8 cellular contexts compared by ENCODE assay signal in genomic region chr10:14185501-14186045, GRCh38.
A peak's percentile ranks its signal among the peaks of the same experiment; 100 is the strongest.
DNase-seq lines count a peak whose midpoint lies in the region; ATAC-seq lines count a peak whose summit lies in the region.

No MANE protein-coding gene starts in this region.

- DNase-seq in GF-D8 (lab: John Stamatoyannopoulos, UW) (peak; percentile 19), ecto neural progenitor cell (ENCODE audit: low spot score) (peak; percentile 75), renal cortical epithelial cell (ENCODE audit: low read depth) (peak; percentile 57), putamen (ENCODE audit: low spot score) (no peak), NCI-H2029 treated with DMSO at 0.1 percent for 48 hours (lab: John Stamatoyannopoulos, UW) (no peak)

- H3K9me3 ChIP-seq in HUES48 (ENCODE audit: control insufficient read depth, insufficient read depth, low read length), result no peaks in the 10 kb centered on the region

- H3K27ac ChIP-seq in HUES48 (ENCODE audit: low read depth, low read length), result peak overlapping the region; percentile 93

- H3K4me1 Mint-ChIP-seq in T-helper 1 cell treated with Interleukin-12 subunit alpha and Interleukin-12 subunit beta and Interleukin-4 antibody, amounts not matched to agents 30 μg/mL and 1 μg/mL, for 36 hours (ENCODE audit: low read depth), result peaks cover 20% of the 10 kb centered on the region

- H3K4me3 Mint-ChIP-seq in T-helper 1 cell treated with Interleukin-12 subunit alpha and Interleukin-12 subunit beta and Interleukin-4 antibody, amounts not matched to agents 30 μg/mL and 1 μg/mL, for 36 hours, result peak overlapping the region; percentile 59

- H3K9me3 Mint-ChIP-seq in T-helper 1 cell treated with Interleukin-12 subunit alpha and Interleukin-12 subunit beta and Interleukin-4 antibody, amounts not matched to agents 30 μg/mL and 1 μg/mL, for 36 hours, result no peaks in the 10 kb centered on the region

- H3K4me1 ChIP-seq in HUES48 (ENCODE audit: control insufficient read depth, insufficient read depth, low read length), result peaks cover 9% of the 10 kb centered on the region

- H3K36me3 Mint-ChIP-seq in T-helper 1 cell treated with Interleukin-12 subunit alpha and Interleukin-12 subunit beta and Interleukin-4 antibody, amounts not matched to agents 30 μg/mL and 1 μg/mL, for 36 hours (ENCODE audit: low read depth), result no peaks in the 10 kb centered on the region

- peak overlapping the region; percentile 95 for H3K27ac Mint-ChIP-seq in T-helper 1 cell treated with Interleukin-12 subunit alpha and Interleukin-12 subunit beta and Interleukin-4 antibody, amounts not matched to agents 30 μg/mL and 1 μg/mL, for 36 hours

- no peaks in the 10 kb centered on the region for H3K27me3 ChIP-seq in HUES48 (ENCODE audit: control insufficient read depth, insufficient read depth, low read length)

- no peak overlapping the region for H3K4me3 ChIP-seq in HUES48 (ENCODE audit: low read depth, low read length)

- no peaks in the 10 kb centered on the region for H3K36me3 ChIP-seq in HUES48 (ENCODE audit: control insufficient read depth, insufficient read depth, low read length)

- peak overlapping the region; percentile 92; the same call in 1 of the 2 replicates for H3K9ac ChIP-seq in HUES48 (ENCODE audit: low read depth, low read length)

- peaks cover 63% of the 10 kb centered on the region for H3K27me3 Mint-ChIP-seq in T-helper 1 cell treated with Interleukin-12 subunit alpha and Interleukin-12 subunit beta and Interleukin-4 antibody, amounts not matched to agents 30 μg/mL and 1 μg/mL, for 36 hours (ENCODE audit: low read depth)

- peak; percentile 83 for ATAC-seq in GM21576 (IDR thresholded peaks at IDR 0.05; ENCODE audit: unreplicated experiment)

Comparison
In these comparisons a context has a peak if more than half of its experiments do, and no peak if none do; other contexts are left out.
1. DNase-seq: peak in GF-D8 (single experiment), ecto neural progenitor cell (single experiment) and renal cortical epithelial cell (single experiment); none in putamen (single experiment) and NCI-H2029 treated with DMSO at 0.1 percent for 48 hours (single experiment).